Comparison of ENCODE assay signal across 1 cellular context in the genomic region with DNA sequence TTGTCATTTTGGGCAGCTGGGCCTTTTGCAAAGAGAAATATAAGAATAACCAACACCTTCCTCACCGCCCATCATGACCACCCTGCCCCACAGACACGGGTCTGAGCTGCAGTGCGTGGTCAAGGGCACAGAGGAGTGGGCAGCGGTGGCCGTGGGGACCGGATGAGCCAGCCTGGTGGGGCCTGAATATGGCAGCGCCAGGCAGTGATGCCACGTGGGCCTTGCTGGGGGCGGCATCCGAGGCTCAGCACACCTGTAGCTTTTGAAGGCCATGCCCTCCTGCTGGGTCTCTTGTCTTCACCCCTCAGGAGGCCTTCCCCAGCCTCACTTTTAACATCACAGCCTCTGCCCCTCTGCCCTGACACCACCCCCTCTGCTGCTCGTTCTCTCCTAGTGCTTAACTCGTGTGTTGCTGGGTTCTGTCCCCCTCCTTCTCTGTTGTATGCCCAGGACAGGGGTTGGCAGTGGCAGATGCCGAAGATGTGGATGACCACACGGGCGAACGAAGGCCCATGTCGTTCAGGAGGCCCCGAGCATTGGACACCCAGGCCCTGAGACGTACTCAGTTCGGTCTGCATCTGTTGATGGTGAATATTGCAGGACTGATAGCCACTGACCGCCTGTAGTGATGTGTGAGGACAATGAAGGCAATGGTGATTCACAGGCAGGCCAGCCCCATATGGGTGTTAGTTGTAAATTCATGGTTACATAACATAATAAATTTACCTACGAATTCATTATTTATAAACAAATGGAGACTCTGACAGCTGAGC.
TF ChIP-seq lines count a peak whose summit lies in the region.

No MANE protein-coding gene starts in this region.

TF ChIP-seq in H1, 55 proteins besides CTCF, POLR2A, EP300 and RAD21 (continued from another document):
- TF ChIP-seq EGR1 (IDR thresholded peaks at IDR 0.05; ENCODE audit: borderline replicate concordance, low read depth, low read length) (no peak), RNF2 (IDR thresholded peaks at IDR 0.05; ENCODE audit: borderline replicate concordance, low read depth, low read length, missing control alignments, poor library complexity, severe bottlenecking) (no peak), BCL11A (IDR thresholded peaks at IDR 0.05; ENCODE audit: low read depth in 2 of 2, low read length in 2 of 2) (no peak), CREB1 (IDR thresholded peaks at IDR 0.05) (no peak), RBBP5 (IDR thresholded peaks at IDR 0.05; ENCODE audit: borderline replicate concordance, low read depth, low read length) (no peak), HDAC6 (IDR thresholded peaks at IDR 0.05; ENCODE audit: low read depth, low read length) (no peak), SUZ12 (IDR thresholded peaks at IDR 0.05; ENCODE audit: low read length) (no peak), HDAC2 (IDR thresholded peaks at IDR 0.05; ENCODE audit: borderline replicate concordance in 1 of 2, low read depth in 2 of 2, low read length in 2 of 2) (no peak), EZH2 (IDR thresholded peaks at IDR 0.05; ENCODE audit: low read depth, low read length, severe bottlenecking) (no peak), SIX5 (IDR thresholded peaks at IDR 0.05; ENCODE audit: low read depth, low read length) (no peak), ZNF274 (IDR thresholded peaks at IDR 0.05; ENCODE audit: borderline replicate concordance, extremely low read depth, low read length) (no peak)
- TF ChIP-seq, protein P1, sequence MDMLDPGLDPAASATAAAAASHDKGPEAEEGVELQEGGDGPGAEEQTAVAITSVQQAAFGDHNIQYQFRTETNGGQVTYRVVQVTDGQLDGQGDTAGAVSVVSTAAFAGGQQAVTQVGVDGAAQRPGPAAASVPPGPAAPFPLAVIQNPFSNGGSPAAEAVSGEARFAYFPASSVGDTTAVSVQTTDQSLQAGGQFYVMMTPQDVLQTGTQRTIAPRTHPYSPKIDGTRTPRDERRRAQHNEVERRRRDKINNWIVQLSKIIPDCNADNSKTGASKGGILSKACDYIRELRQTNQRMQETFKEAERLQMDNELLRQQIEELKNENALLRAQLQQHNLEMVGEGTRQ (IDR thresholded peaks at IDR 0.05; ENCODE audit: low read length), result no peak
